ENCODE assay signal across 37 cellular contexts in the genomic region with DNA sequence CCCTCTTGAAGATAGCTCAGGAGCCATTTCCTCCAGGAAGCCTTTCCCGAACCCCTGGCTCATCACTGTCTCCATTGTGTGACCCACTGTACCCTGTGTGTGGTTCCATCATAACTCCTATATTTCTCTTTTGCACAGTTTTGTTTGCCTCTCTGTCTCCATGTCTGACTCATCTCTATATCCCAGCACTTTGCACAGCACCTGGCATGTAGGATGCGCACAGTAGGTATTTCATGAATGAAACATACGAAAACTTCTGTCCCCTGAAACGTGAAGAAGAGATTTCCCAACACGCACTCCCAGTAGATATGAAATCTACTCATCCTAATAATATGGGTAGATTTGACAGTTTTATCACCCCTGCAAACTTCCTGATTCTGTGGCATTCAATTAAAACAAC.
"Had no signal": no experiment of that assay in that cellular context is flagged by ENCODE, and none has a peak within 500 bp of the region (broad histone marks: within the 10 kb centered on the region; RNA-seq: fewer than 3 reads in every experiment).

No MANE protein-coding gene starts in this region.

- H3K4me2 ChIP-seq: PC-9, SK-N-SH had no signal

- H3K4me3 ChIP-seq: MG63, PC-9, SJCRH30 had no signal

- H3K27me3 ChIP-seq: brain microvascular endothelial cell, MG63, SJCRH30 had no signal

- H3K27me3 Mint-ChIP-seq: activated CD8-positive, alpha-beta T cell treated with anti-CD3 and anti-CD28 coated beads for 36 hours; activated naive CD8-positive, alpha-beta T cell treated with anti-CD3 and anti-CD28 coated beads for 36 hours; activated T-helper 17 cell treated with anti-CD3 and anti-CD28 coated beads, Interleukin-2, amount 50 U/mL, for 72 hours had no signal

- H2AFZ ChIP-seq: PC-9 had no signal

- H3K9ac ChIP-seq: SK-N-SH had no signal

- H3K4me3 Mint-ChIP-seq: activated CD4-positive, alpha-beta T cell treated with anti-CD3 and anti-CD28 coated beads, Interleukin-2, amount 10 ng/mL, durations not matched to agents 24 days and 14 days; activated CD8-positive, alpha-beta T cell treated with anti-CD3 and anti-CD28 coated beads for 36 hours; activated naive CD8-positive, alpha-beta T cell treated with anti-CD3 and anti-CD28 coated beads for 36 hours; activated T-cell treated with anti-CD3 and anti-CD28 coated beads, Interleukin-2, amount 50 U/mL, for 72 hours; activated T-helper 17 cell treated with anti-CD3 and anti-CD28 coated beads, Interleukin-2, amount 50 U/mL, for 72 hours; T-helper 1 cell treated with Interleukin-12 subunit alpha and Interleukin-12 subunit beta and Interleukin-4 antibody, amounts not matched to agents 30 μg/mL and 1 μg/mL, for 36 hours; T-helper 2 cell treated with Interferon-gamma antibody and Interleukin-4, amounts not matched to agents 5 μg/mL and 100 μg/mL, for 36 hours had no signal

- H3K9me3 Mint-ChIP-seq: activated CD4-positive, alpha-beta T cell treated with anti-CD3 and anti-CD28 coated beads, Interleukin-2, amount 10 ng/mL, durations not matched to agents 24 days and 14 days; activated CD8-positive, alpha-beta T cell treated with anti-CD3 and anti-CD28 coated beads for 36 hours; activated naive CD8-positive, alpha-beta T cell treated with anti-CD3 and anti-CD28 coated beads for 36 hours; activated T-cell treated with anti-CD3 and anti-CD28 coated beads, Interleukin-2, amount 50 U/mL, for 72 hours; activated T-helper 17 cell treated with anti-CD3 and anti-CD28 coated beads, Interleukin-2, amount 50 U/mL, for 72 hours; T-helper 1 cell treated with Interleukin-12 subunit alpha and Interleukin-12 subunit beta and Interleukin-4 antibody, amounts not matched to agents 30 μg/mL and 1 μg/mL, for 36 hours; T-helper 2 cell treated with Interferon-gamma antibody and Interleukin-4, amounts not matched to agents 5 μg/mL and 100 μg/mL, for 36 hours had no signal

- H3K4me1 ChIP-seq: SJCRH30 had no signal

- H3K9me3 ChIP-seq: MG63, SJCRH30, SK-N-SH had no signal

- H3K27ac ChIP-seq: brain microvascular endothelial cell, PC-9, SJCRH30, WERI-Rb-1 had no signal

- DNase-seq: activated CD4-positive, alpha-beta T cell treated with anti-CD3 and anti-CD28 coated beads for 1 hour; activated CD4-positive, alpha-beta T cell treated with anti-CD3 and anti-CD28 coated beads, Interleukin-2, amount 10 ng/mL, durations not matched to agents 24 days and 14 days; activated CD4-positive, alpha-beta T cell treated with anti-CD3 and anti-CD28 coated beads, Interleukin-2, amount 50 U/mL, for 4 hours; activated CD4-positive, CD25-positive, alpha-beta regulatory T cell; activated CD8-positive, alpha-beta T cell treated with anti-CD3 and anti-CD28 coated beads for 36 hours; activated effector memory CD4-positive, alpha-beta T cell treated with anti-CD3 and anti-CD28 coated beads, Interleukin-2, amount 50 U/mL, for 16 hours; activated naive CD4-positive, alpha-beta T cell; activated naive CD4-positive, alpha-beta T cell treated with anti-CD3 and anti-CD28 coated beads, Interleukin-2, amount 50 U/mL, for 16 hours; activated naive CD8-positive, alpha-beta T cell treated with anti-CD3 and anti-CD28 coated beads for 36 hours; activated T-cell treated with anti-CD3 and anti-CD28 coated beads, Interleukin-2, amount 50 U/mL, for 1 hour; activated T-cell treated with anti-CD3 and anti-CD28 coated beads, Interleukin-2, amount 50 U/mL, for 72 hours; amniotic stem cell; aorta; brain microvascular endothelial cell; central memory CD4-positive, alpha-beta T cell; Kasumi-1; KG1; MG63; NCI-H1048; NCI-H1105 treated with DMSO at 0.1 percent for 48 hours; NCI-H1436; NCI-H1694; NCI-H1930; NCI-H2081 treated with DMSO at 0.1 percent for 48 hours; NCI-H226; NCI-H446 treated with DMSO at 0.1 percent for 48 hours; NCI-H524 treated with DMSO at 0.1 percent for 48 hours; PC-9; SHP77; SJCRH30; SK-N-SH; WERI-Rb-1 had no signal

- ATAC-seq: activated CD8-positive, alpha-beta T cell treated with anti-CD3 and anti-CD28 coated beads for 36 hours; activated T-cell treated with anti-CD3 and anti-CD28 coated beads, Interleukin-2, amount 50 U/mL, for 72 hours; activated T-helper 17 cell treated with anti-CD3 and anti-CD28 coated beads, Interleukin-2, amount 50 U/mL, for 72 hours had no signal

- H3K27ac Mint-ChIP-seq: activated CD4-positive, alpha-beta T cell treated with anti-CD3 and anti-CD28 coated beads, Interleukin-2, amount 10 ng/mL, durations not matched to agents 24 days and 14 days; activated CD8-positive, alpha-beta T cell treated with anti-CD3 and anti-CD28 coated beads for 36 hours; activated naive CD8-positive, alpha-beta T cell treated with anti-CD3 and anti-CD28 coated beads for 36 hours; activated T-cell treated with anti-CD3 and anti-CD28 coated beads, Interleukin-2, amount 50 U/mL, for 72 hours; activated T-helper 17 cell treated with anti-CD3 and anti-CD28 coated beads, Interleukin-2, amount 50 U/mL, for 72 hours; T-helper 1 cell treated with Interleukin-12 subunit alpha and Interleukin-12 subunit beta and Interleukin-4 antibody, amounts not matched to agents 30 μg/mL and 1 μg/mL, for 36 hours; T-helper 2 cell treated with Interferon-gamma antibody and Interleukin-4, amounts not matched to agents 5 μg/mL and 100 μg/mL, for 36 hours had no signal

- H3K36me3 ChIP-seq: brain microvascular endothelial cell, MG63, SJCRH30, WERI-Rb-1 had no signal

- H3K36me3 Mint-ChIP-seq: activated naive CD8-positive, alpha-beta T cell treated with anti-CD3 and anti-CD28 coated beads for 36 hours had no signal

- H3K4me1 Mint-ChIP-seq: activated CD4-positive, alpha-beta T cell treated with anti-CD3 and anti-CD28 coated beads, Interleukin-2, amount 10 ng/mL, durations not matched to agents 24 days and 14 days; activated naive CD8-positive, alpha-beta T cell treated with anti-CD3 and anti-CD28 coated beads for 36 hours had no signal

- FAIRE-seq: RCC 7860, TTC549 had no signal
